Comparison of ENCODE assay signal across 22 cellular contexts in genomic region chr12:128930591-128930990, GRCh38.
DNase-seq lines count a peak whose midpoint lies in the region; ATAC-seq and TF ChIP-seq lines count a peak whose summit lies in the region.
"Had no signal": no experiment of that assay in that cellular context is flagged by ENCODE, and none has a peak within 500 bp of the region (broad histone marks: within the 10 kb centered on the region; RNA-seq: fewer than 3 reads in every experiment).

No MANE protein-coding gene starts in this region.

- TF ChIP-seq EP300 in gastroesophageal sphincter (IDR thresholded peaks at IDR 0.05), result no peak

- no peaks in the 10 kb centered on the region for H3K36me3 ChIP-seq in gastroesophageal sphincter
- H3K36me3 ChIP-seq: suprapubic skin had no signal

- H3K27me3 ChIP-seq in gastroesophageal sphincter, result no peaks in the 10 kb centered on the region
- H3K27me3 ChIP-seq: BLaER1 treated with 17β-estradiol and CSF1 and Interleukin-3, amounts not matched to agents 10 nM and 100 nM; suprapubic skin had no signal

- no peak for TF ChIP-seq POLR2A in gastroesophageal sphincter (IDR thresholded peaks at IDR 0.05)

- no peaks in the 10 kb centered on the region for H3K27me3 Mint-ChIP-seq in nephron progenitor cell (ENCODE audit: low read depth, poor library complexity)
- H3K27me3 Mint-ChIP-seq in type B pancreatic cell, result peaks cover 3% of the 10 kb centered on the region
- H3K27me3 Mint-ChIP-seq: IgD-negative memory B cell, T-helper 17 cell had no signal

- H3K36me3 Mint-ChIP-seq in nephron progenitor cell (ENCODE audit: low read depth) (no peaks in the 10 kb centered on the region), type B pancreatic cell (no peaks in the 10 kb centered on the region)
- H3K36me3 Mint-ChIP-seq: IgD-negative memory B cell; stimulated activated effector memory CD8-positive, alpha-beta T cell treated with anti-CD3 and anti-CD28 coated beads, Interleukin-12 subunit alpha, Interleukin-12 subunit beta, amount 100 ng/mL, for 72 hours had no signal

- H3K27ac Mint-ChIP-seq in nephron progenitor cell, result peak overlapping the region; percentile 70
- no peak overlapping the region for H3K27ac Mint-ChIP-seq in type B pancreatic cell
- H3K27ac Mint-ChIP-seq: IgD-negative memory B cell; stimulated activated effector memory CD8-positive, alpha-beta T cell treated with anti-CD3 and anti-CD28 coated beads, Interleukin-12 subunit alpha, Interleukin-12 subunit beta, amount 100 ng/mL, for 72 hours; T-helper 17 cell had no signal

- H3K4me1 Mint-ChIP-seq in nephron progenitor cell, result peaks cover 31% of the 10 kb centered on the region
- H3K4me1 Mint-ChIP-seq in type B pancreatic cell (ENCODE audit: unreplicated experiment), result peaks cover 4% of the 10 kb centered on the region
- H3K4me1 Mint-ChIP-seq: IgD-negative memory B cell; stimulated activated effector memory CD8-positive, alpha-beta T cell treated with anti-CD3 and anti-CD28 coated beads, Interleukin-12 subunit alpha, Interleukin-12 subunit beta, amount 100 ng/mL, for 72 hours; T-helper 17 cell had no signal

- H3K4me1 ChIP-seq in gastroesophageal sphincter, result no peaks in the 10 kb centered on the region
- H3K4me1 ChIP-seq: BLaER1 treated with 17β-estradiol and CSF1 and Interleukin-3, amounts not matched to agents 10 nM and 100 nM; suprapubic skin had no signal

- no peaks in the 10 kb centered on the region for H3K9me3 ChIP-seq in gastroesophageal sphincter
- H3K9me3 ChIP-seq: BLaER1 treated with 17β-estradiol and CSF1 and Interleukin-3, amounts not matched to agents 10 nM and 100 nM; suprapubic skin had no signal

- no peak overlapping the region for H3K27ac ChIP-seq in gastroesophageal sphincter
- H3K27ac ChIP-seq: BLaER1 treated with 17β-estradiol and CSF1 and Interleukin-3, amounts not matched to agents 10 nM and 100 nM; skin epidermis; suprapubic skin had no signal

- DNase-seq in NCI-H1092 (lab: John Stamatoyannopoulos, UW), result peak; percentile 61
- peak; percentile 32 to 48 for DNase-seq in NCI-H187 (lab: John Stamatoyannopoulos, UW)
- DNase-seq in NCI-H510A treated with DMSO at 0.1 percent for 48 hours (lab: John Stamatoyannopoulos, UW), result peak; percentile 92
- no peak for DNase-seq in nephron progenitor cell
- no peak for DNase-seq in type B pancreatic cell (ENCODE audit: extremely low spot score, unreplicated experiment)
- no peak for DNase-seq in SW 1271 (lab: John Stamatoyannopoulos, UW)
- DNase-seq in H4 (ENCODE audit: low spot score), result no peak
- DNase-seq: activated CD4-positive, alpha-beta T cell treated with anti-CD3 and anti-CD28 coated beads for 48 hours; Calu3; effector CD4-positive, alpha-beta T cell; foreskin melanocyte; GOT3; hippocampal formation; NCI-H2171; stimulated activated CD4-positive, alpha-beta T cell treated with anti-CD3 and anti-CD28 coated beads, Interleukin-1b, Interleukin-23, amount 100 ng/mL, for 48 hours; T-helper 17 cell had no signal

- H3K4me3 Mint-ChIP-seq in nephron progenitor cell, result no peak overlapping the region
- no peak overlapping the region for H3K4me3 Mint-ChIP-seq in type B pancreatic cell
- H3K4me3 Mint-ChIP-seq: IgD-negative memory B cell; stimulated activated effector memory CD8-positive, alpha-beta T cell treated with anti-CD3 and anti-CD28 coated beads, Interleukin-12 subunit alpha, Interleukin-12 subunit beta, amount 100 ng/mL, for 72 hours; T-helper 17 cell had no signal

- ATAC-seq in gastroesophageal sphincter, result no peak
- ATAC-seq: stimulated activated effector memory CD8-positive, alpha-beta T cell treated with anti-CD3 and anti-CD28 coated beads, Interleukin-12 subunit alpha, Interleukin-12 subunit beta, amount 100 ng/mL, for 72 hours; T-helper 17 cell had no signal

- WGBS in gastroesophageal sphincter (ENCODE audit: low coverage in 1 of 2), 2 donors, result 62 to 64% methylated on average over 9 to 13 of the region's 13 CpGs

- TF ChIP-seq CTCF in nephron progenitor cell (IDR thresholded peaks at IDR 0.05) (no peak), type B pancreatic cell (conservative IDR thresholded peaks at IDR 0.05) (no peak), gastroesophageal sphincter (IDR thresholded peaks at IDR 0.05) (no peak)

- H3K9me3 Mint-ChIP-seq in nephron progenitor cell (no peaks in the 10 kb centered on the region), type B pancreatic cell (no peaks in the 10 kb centered on the region)
- H3K9me3 Mint-ChIP-seq: IgD-negative memory B cell; stimulated activated effector memory CD8-positive, alpha-beta T cell treated with anti-CD3 and anti-CD28 coated beads, Interleukin-12 subunit alpha, Interleukin-12 subunit beta, amount 100 ng/mL, for 72 hours had no signal

- H3K4me3 ChIP-seq in gastroesophageal sphincter, result no peak overlapping the region
- H3K4me3 ChIP-seq: BLaER1 treated with 17β-estradiol and CSF1 and Interleukin-3, amounts not matched to agents 10 nM and 100 nM; skin epidermis; suprapubic skin had no signal

Comparison
In these comparisons a context has a peak if more than half of its experiments do, and no peak if none do; other contexts are left out.
1. DNase-seq: peak in NCI-H1092 (single experiment), NCI-H187 (2 of 2) and NCI-H510A treated with DMSO at 0.1 percent for 48 hours (single experiment); none in nephron progenitor cell (single experiment), type B pancreatic cell (single experiment), SW 1271 (0 of 2) and H4 (single experiment).